ENCODE assay signal across 25 cellular contexts in the genomic region with DNA sequence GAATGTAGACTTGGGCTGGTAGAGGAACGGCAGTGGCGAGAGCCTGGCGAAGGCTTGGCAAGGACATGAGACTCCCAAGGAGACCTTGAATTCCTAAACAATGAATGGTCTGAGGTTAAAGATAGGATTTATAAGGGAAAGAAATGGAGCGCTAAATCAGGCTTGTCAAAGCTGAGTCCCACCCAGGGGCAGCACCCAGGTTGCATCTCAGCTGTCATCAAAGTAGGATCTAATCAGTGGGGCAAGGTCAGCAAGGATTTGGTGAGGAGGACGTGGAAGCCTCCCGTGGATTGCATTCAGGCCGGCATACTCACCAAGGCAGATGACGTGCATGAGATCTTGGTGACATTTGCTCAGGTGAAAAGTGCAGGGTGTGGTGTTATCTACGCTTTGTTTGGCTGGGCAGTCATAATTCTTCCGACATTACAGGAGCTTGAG.
DNase-seq lines count a peak whose midpoint lies in the region; ATAC-seq and TF ChIP-seq lines count a peak whose summit lies in the region.
"Had no signal": no experiment of that assay in that cellular context is flagged by ENCODE, and none has a peak within 500 bp of the region (broad histone marks: within the 10 kb centered on the region; RNA-seq: fewer than 3 reads in every experiment).

No MANE protein-coding gene starts in this region.

- TF ChIP-seq EP300 in stomach (IDR thresholded peaks at IDR 0.05), result no peak

- RAD21 ChIA-PET in HCT116 (lab: Charles Lee; ENCODE audit: low non-redundant PET in 1 of 2, low total read pairs in 2 of 2, uncharacterized antibody in 2 of 2, unreplicated experiment in 2 of 2), result no interaction called here

- H3K27me3 Mint-ChIP-seq in activated T-helper 17 cell treated with anti-CD3 and anti-CD28 coated beads, Interleukin-2, amount 50 U/mL, for 72 hours, result peaks cover 44% of the 10 kb centered on the region
- H3K27me3 Mint-ChIP-seq in effector memory CD8-positive, alpha-beta T cell, result peaks cover 46 to 50% of the 10 kb centered on the region in 2 donors

- H3K27me3 ChIP-seq in HCT116 (ENCODE audit: insufficient read depth, low read length) (no peaks in the 10 kb centered on the region), SJCRH30 (no peaks in the 10 kb centered on the region), stomach (no peaks in the 10 kb centered on the region)
- H3K27me3 ChIP-seq: breast epithelium, right atrium auricular region, upper lobe of right lung had no signal

- H3K4me1 ChIP-seq in HCT116 (ENCODE audit: control insufficient read depth in 1 of 2, insufficient read depth in 2 of 2, low read length in 2 of 2), result peaks cover 10 to 43% of the 10 kb centered on the region in 2 experiments
- H3K4me1 ChIP-seq in SJCRH30, result peaks cover 48% of the 10 kb centered on the region
- H3K4me1 ChIP-seq in stomach, result peaks cover 0 to 7% (median under 1%) of the 10 kb centered on the region in 4 donors
- H3K4me1 ChIP-seq: breast epithelium, right atrium auricular region, upper lobe of right lung had no signal

- 0 out of 2 replicates have a peak, but pooled peaks have one; percentile 12 for TF ChIP-seq RAD21 in HCT116 (IDR thresholded peaks at IDR 0.05; ENCODE audit: low read depth)

- peak; percentile 69 for ATAC-seq in HCT116
- no peak for ATAC-seq in activated T-helper 17 cell treated with anti-CD3 and anti-CD28 coated beads, Interleukin-2, amount 50 U/mL, for 72 hours (replicated peaks)
- ATAC-seq in GM19328 (IDR thresholded peaks at IDR 0.05; ENCODE audit: unreplicated experiment), result no peak
- ATAC-seq in effector memory CD8-positive, alpha-beta T cell (replicated peaks), result no peak
- ATAC-seq: stimulated activated naive CD8-positive, alpha-beta T cell treated with anti-CD3 and anti-CD28 coated beads, Interleukin-15, amount 100 ng/mL, for 72 hours; upper lobe of right lung had no signal

- peak; percentile 50 for DNase-seq in HCT116 (ENCODE audit: low read depth, low spot score)
- DNase-seq in SJCRH30, result peak; percentile 43 to 57
- peak; percentile 38 for DNase-seq in fibroblast of villous mesenchyme (ENCODE audit: low read depth)
- DNase-seq in stomach, result peak; percentile 42
- no peak for DNase-seq in effector memory CD8-positive, alpha-beta T cell
- DNase-seq: activated CD4-positive, alpha-beta T cell treated with anti-CD3 and anti-CD28 coated beads, Interleukin-2, amount 10 ng/mL, durations not matched to agents 24 days and 14 days; activated CD8-positive, alpha-beta memory T cell treated with anti-CD3 and anti-CD28 coated beads, Interleukin-2, amount 50 U/mL, for 4 hours; activated naive CD8-positive, alpha-beta T cell treated with anti-CD3 and anti-CD28 coated beads, Interleukin-2, amount 10 ng/mL, durations not matched to agents 7 days and 5 days; DMS 273 treated with DMSO at 0.1 percent for 48 hours; H9; KG1; naive B cell; NCI-H1694 treated with DMSO at 0.1 percent for 48 hours; NCI-H2227 treated with DMSO at 0.1 percent for 48 hours; stimulated activated naive CD8-positive, alpha-beta T cell treated with anti-CD3 and anti-CD28 coated beads, Interleukin-15, amount 100 ng/mL, for 72 hours; T-helper 2 cell; upper lobe of right lung had no signal

- peak overlapping the region; percentile 79 for H2AFZ ChIP-seq in HCT116 (ENCODE audit: low read depth, low read length, poor library complexity, severe bottlenecking)
- H2AFZ ChIP-seq: PC-9 had no signal

- no peak overlapping the region for H3K27ac ChIP-seq in HCT116 (ENCODE audit: low read depth, low read length)
- peak overlapping the region; percentile 95 for H3K27ac ChIP-seq in SJCRH30
- peak overlapping the region; percentile 1 to 41 (median 9) for H3K27ac ChIP-seq in stomach
- H3K27ac ChIP-seq: breast epithelium, PC-9, right atrium auricular region, upper lobe of right lung had no signal

- H4K20me1 ChIP-seq in HCT116 (ENCODE audit: insufficient read depth), result no peaks in the 10 kb centered on the region

- POLR2A ChIA-PET in HCT116 (lab: Charles Lee), result no interaction called here

- H3K9me3 Mint-ChIP-seq in activated T-helper 17 cell treated with anti-CD3 and anti-CD28 coated beads, Interleukin-2, amount 50 U/mL, for 72 hours, result no peaks in the 10 kb centered on the region
- H3K9me3 Mint-ChIP-seq in effector memory CD8-positive, alpha-beta T cell, result no peaks in the 10 kb centered on the region
- H3K9me3 Mint-ChIP-seq: activated CD4-positive, alpha-beta T cell treated with anti-CD3 and anti-CD28 coated beads, Interleukin-2, amount 10 ng/mL, durations not matched to agents 24 days and 14 days; activated naive CD8-positive, alpha-beta T cell treated with anti-CD3 and anti-CD28 coated beads, Interleukin-2, amount 10 ng/mL, durations not matched to agents 7 days and 5 days; activated T-helper 2 cell treated with anti-CD3 and anti-CD28 coated beads, Interferon-gamma antibody, Interleukin-2, Interleukin-4, amounts not matched to agents 10 μg/mL and 5 μg/mL and 100 μg/mL, durations not matched to agents 14 hours and 24 hours and 36 hours; dendritic cell treated with granulocyte-macrophage colony-stimulating factor and Interleukin-4, amounts not matched to agents 40 ng/mL and 50 ng/mL, for 4 days; H9; memory B cell; stimulated activated naive CD8-positive, alpha-beta T cell treated with anti-CD3 and anti-CD28 coated beads, Interleukin-15, amount 100 ng/mL, for 72 hours had no signal

- no peaks in the 10 kb centered on the region for H3K4me1 Mint-ChIP-seq in activated T-helper 17 cell treated with anti-CD3 and anti-CD28 coated beads, Interleukin-2, amount 50 U/mL, for 72 hours
- H3K4me1 Mint-ChIP-seq in effector memory CD8-positive, alpha-beta T cell (ENCODE audit: low read depth in 2 of 2), result no peaks in the 10 kb centered on the region
- H3K4me1 Mint-ChIP-seq: activated CD4-positive, alpha-beta T cell treated with anti-CD3 and anti-CD28 coated beads, Interleukin-2, amount 10 ng/mL, durations not matched to agents 24 days and 14 days; activated naive CD8-positive, alpha-beta T cell treated with anti-CD3 and anti-CD28 coated beads, Interleukin-2, amount 10 ng/mL, durations not matched to agents 7 days and 5 days; H9; memory B cell; naive B cell; stimulated activated naive CD8-positive, alpha-beta T cell treated with anti-CD3 and anti-CD28 coated beads, Interleukin-15, amount 100 ng/mL, for 72 hours had no signal

- no peak overlapping the region for H3K27ac Mint-ChIP-seq in activated T-helper 17 cell treated with anti-CD3 and anti-CD28 coated beads, Interleukin-2, amount 50 U/mL, for 72 hours
- no peak overlapping the region for H3K27ac Mint-ChIP-seq in effector memory CD8-positive, alpha-beta T cell
- H3K27ac Mint-ChIP-seq: activated CD4-positive, alpha-beta T cell treated with anti-CD3 and anti-CD28 coated beads, Interleukin-2, amount 10 ng/mL, durations not matched to agents 24 days and 14 days; activated naive CD8-positive, alpha-beta T cell treated with anti-CD3 and anti-CD28 coated beads, Interleukin-2, amount 10 ng/mL, durations not matched to agents 7 days and 5 days; activated T-helper 2 cell treated with anti-CD3 and anti-CD28 coated beads, Interferon-gamma antibody, Interleukin-2, Interleukin-4, amounts not matched to agents 10 μg/mL and 5 μg/mL and 100 μg/mL, durations not matched to agents 14 hours and 24 hours and 36 hours; dendritic cell treated with granulocyte-macrophage colony-stimulating factor and Interleukin-4, amounts not matched to agents 40 ng/mL and 50 ng/mL, for 4 days; H9; memory B cell; naive B cell; stimulated activated naive CD8-positive, alpha-beta T cell treated with anti-CD3 and anti-CD28 coated beads, Interleukin-15, amount 100 ng/mL, for 72 hours had no signal

- no peak for TF ChIP-seq POLR2A in HCT116 (IDR thresholded peaks at IDR 0.05; ENCODE audit: borderline replicate concordance, extremely low read depth, insufficient read depth, insufficient read length)
- no peak for TF ChIP-seq POLR2A in stomach (IDR thresholded peaks at IDR 0.05)

- peak overlapping the region; percentile 29 to 46 for H3K4me3 ChIP-seq in HCT116 (replicated peaks in 1 of 2; ENCODE audit: low read depth in 1 of 2, low read length in 2 of 2)
- peak overlapping the region; percentile 20 for H3K4me3 ChIP-seq in SJCRH30
- H3K4me3 ChIP-seq in fibroblast of villous mesenchyme (ENCODE audit: low read depth, low read length), result no peak overlapping the region
- no peak overlapping the region for H3K4me3 ChIP-seq in stomach
- H3K4me3 ChIP-seq: breast epithelium, PC-9, right atrium auricular region, upper lobe of right lung had no signal

- no peaks in the 10 kb centered on the region for H3K9me2 ChIP-seq in HCT116 (ENCODE audit: insufficient read depth)

- H3K4me2 ChIP-seq in HCT116 (ENCODE audit: low read length), result peak overlapping the region; percentile 79
- H3K4me2 ChIP-seq: PC-9 had no signal

- no peaks in the 10 kb centered on the region for H3K36me3 ChIP-seq in HCT116 (ENCODE audit: control insufficient read depth in 1 of 2, insufficient read depth in 2 of 2, low read length in 2 of 2)
- H3K36me3 ChIP-seq in SJCRH30, result no peaks in the 10 kb centered on the region
- H3K36me3 ChIP-seq in stomach, result no peaks in the 10 kb centered on the region
- H3K36me3 ChIP-seq: breast epithelium, right atrium auricular region, upper lobe of right lung had no signal

- peak overlapping the region; percentile 41 for H3K9ac ChIP-seq in HCT116 (ENCODE audit: low read length)

- TF ChIP-seq CTCF in HCT116 (IDR thresholded peaks at IDR 0.05 in 2 of 3, conservative IDR thresholded peaks at IDR 0.05 in 1 of 3; ENCODE audit: borderline replicate concordance in 1 of 3, insufficient read depth in 1 of 3, low read depth in 2 of 3, low read length in 2 of 3) (no peak), fibroblast of villous mesenchyme (IDR thresholded peaks at IDR 0.05; ENCODE audit: insufficient read depth, low read depth, low read length) (no peak), stomach (IDR thresholded peaks at IDR 0.05) (no peak)

- H3K4me3 Mint-ChIP-seq in activated T-helper 17 cell treated with anti-CD3 and anti-CD28 coated beads, Interleukin-2, amount 50 U/mL, for 72 hours, result no peak overlapping the region
- H3K4me3 Mint-ChIP-seq in effector memory CD8-positive, alpha-beta T cell, result no peak overlapping the region
- H3K4me3 Mint-ChIP-seq: activated CD4-positive, alpha-beta T cell treated with anti-CD3 and anti-CD28 coated beads, Interleukin-2, amount 10 ng/mL, durations not matched to agents 24 days and 14 days; activated naive CD8-positive, alpha-beta T cell treated with anti-CD3 and anti-CD28 coated beads, Interleukin-2, amount 10 ng/mL, durations not matched to agents 7 days and 5 days; dendritic cell treated with granulocyte-macrophage colony-stimulating factor and Interleukin-4, amounts not matched to agents 40 ng/mL and 50 ng/mL, for 4 days; H9; memory B cell; naive B cell; stimulated activated naive CD8-positive, alpha-beta T cell treated with anti-CD3 and anti-CD28 coated beads, Interleukin-15, amount 100 ng/mL, for 72 hours had no signal

- H3K79me2 ChIP-seq in HCT116 (ENCODE audit: insufficient read depth, low read length), result no peaks in the 10 kb centered on the region

- no peaks in the 10 kb centered on the region for H3K9me3 ChIP-seq in HCT116 (ENCODE audit: control insufficient read depth in 1 of 2, insufficient read depth in 1 of 2, low read depth in 1 of 2, low read length in 2 of 2)
- H3K9me3 ChIP-seq in SJCRH30 (replicated peaks), result 0 out of 2 replicates have a peak, but pooled peaks cover 9% of the 10 kb centered on the region
- no peaks in the 10 kb centered on the region for H3K9me3 ChIP-seq in stomach
- H3K9me3 ChIP-seq: breast epithelium, right atrium auricular region, upper lobe of right lung had no signal

- no TSS peak for BruUV-seq in HCT116 (replicated peaks; lab: Mats Ljungman, UMichigan)

- 56 to 72% (median 60%) methylated on average over 10 of the region's 10 CpGs for WGBS in stomach, 5 donors

- H3K36me3 Mint-ChIP-seq in activated T-helper 17 cell treated with anti-CD3 and anti-CD28 coated beads, Interleukin-2, amount 50 U/mL, for 72 hours (ENCODE audit: low read depth), result no peaks in the 10 kb centered on the region
- H3K36me3 Mint-ChIP-seq in effector memory CD8-positive, alpha-beta T cell (ENCODE audit: insufficient read depth), result no peaks in the 10 kb centered on the region
- H3K36me3 Mint-ChIP-seq: activated naive CD8-positive, alpha-beta T cell treated with anti-CD3 and anti-CD28 coated beads, Interleukin-2, amount 10 ng/mL, durations not matched to agents 7 days and 5 days; memory B cell; naive B cell had no signal

- CTCF ChIA-PET in HCT116 (lab: Charles Lee), result no interaction called here

- intact Hi-C loops in HCT116 (cut with micrococcal nuclease), result loop anchor here (2.0 kb wide), 1 partner anchor 100 kb away; a partner anchor contains a TSS
- intact Hi-C loops in stomach (cut with DNase I; ENCODE audit: low total_unique reads), result no loop called here

Comparison
In these comparisons a context has a peak if more than half of its experiments do, and no peak if none do; other contexts are left out.
1. DNase-seq: peak in HCT116 (single experiment), SJCRH30 (2 of 2), fibroblast of villous mesenchyme (single experiment) and stomach (single experiment); none in effector memory CD8-positive, alpha-beta T cell (0 of 3).
2. H3K4me3 ChIP-seq: peak in HCT116 (2 of 2) and SJCRH30 (single experiment); none in fibroblast of villous mesenchyme (single experiment) and stomach (0 of 4).